ENCODE assay signal across 27 cellular contexts in the genomic region with DNA sequence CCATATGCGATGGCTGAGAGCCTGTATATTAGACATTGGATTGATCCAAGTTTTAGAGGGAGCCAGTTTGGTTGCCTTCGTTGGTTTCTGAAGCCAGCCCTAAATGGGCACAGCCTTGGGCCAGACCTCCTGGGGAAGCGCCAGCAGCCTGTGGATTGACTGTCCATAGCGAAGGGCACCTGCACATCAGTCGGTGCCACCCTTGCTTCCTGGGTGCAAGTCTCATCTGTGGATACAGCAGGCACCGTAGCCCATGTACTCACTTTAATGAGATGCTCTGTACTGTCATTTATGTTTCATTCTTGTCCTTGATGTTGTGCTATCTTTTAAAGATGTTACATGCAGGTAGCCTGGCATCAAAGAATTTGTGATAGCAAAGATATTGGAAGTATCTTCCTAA.
"Had no signal": no experiment of that assay in that cellular context is flagged by ENCODE, and none has a peak within 500 bp of the region (broad histone marks: within the 10 kb centered on the region; RNA-seq: fewer than 3 reads in every experiment).

No MANE protein-coding gene starts in this region.

- DNase-seq: colonic mucosa; cortex of kidney; dermis blood vessel endothelial cell; dorsolateral prefrontal cortex; effector CD4-positive, alpha-beta T cell; effector CD8-positive, alpha-beta T cell; effector memory CD4-positive, alpha-beta T cell; effector memory CD8-positive, alpha-beta T cell; endodermal cell; erythroblast; esophagus squamous epithelium; foreskin fibroblast; foreskin keratinocyte; foreskin melanocyte; gastrocnemius medialis; glutamatergic neuron; heart left ventricle; heart right ventricle had no signal

- H3K36me3 ChIP-seq: colonic mucosa, esophagus muscularis mucosa, esophagus squamous epithelium, gastrocnemius medialis, gastroesophageal sphincter, heart left ventricle, heart right ventricle had no signal

- H3K4me3 ChIP-seq: colonic mucosa, coronary artery, dorsolateral prefrontal cortex, esophagus muscularis mucosa, esophagus squamous epithelium, gastrocnemius medialis, gastroesophageal sphincter, heart left ventricle, heart right ventricle had no signal

- H3K27me3 ChIP-seq: colonic mucosa, dorsolateral prefrontal cortex, esophagus muscularis mucosa, esophagus squamous epithelium, foreskin keratinocyte, gastrocnemius medialis, gastroesophageal sphincter, heart left ventricle, heart right ventricle had no signal

- FAIRE-seq: colon, endometrium, endothelial cell of umbilical vein, frontal cortex had no signal

- H3K4me1 ChIP-seq: colonic mucosa, esophagus muscularis mucosa, esophagus squamous epithelium, foreskin keratinocyte, gastrocnemius medialis, gastroesophageal sphincter, heart left ventricle, heart right ventricle had no signal

- ATAC-seq: effector memory CD8-positive, alpha-beta T cell; esophagus mucosa; foreskin keratinocyte; gastrocnemius medialis; gastroesophageal sphincter; heart left ventricle; heart right ventricle had no signal

- H3K9me3 ChIP-seq: colonic mucosa, esophagus squamous epithelium, gastrocnemius medialis, gastroesophageal sphincter had no signal

- H3K27ac ChIP-seq: colonic mucosa, coronary artery, dorsolateral prefrontal cortex, epithelial cell of prostate, esophagus muscularis mucosa, esophagus squamous epithelium, foreskin keratinocyte, gastrocnemius medialis, gastroesophageal sphincter, heart left ventricle, heart right ventricle had no signal
